In genomic region chr19:4913996-4914735, GRCh38 we compare ENCODE assay signal across 10 cellular contexts. TPM values are rescaled to one million over a fixed set of nuclear protein-coding genes. Genes with fewer than 3 reads are reported as not detected.
A peak's percentile ranks its signal among the peaks of the same experiment; 100 is the strongest.
DNase-seq lines count a peak whose midpoint lies in the region; ATAC-seq and TF ChIP-seq lines count a peak whose summit lies in the region.
"Had no signal": no experiment of that assay in that cellular context is flagged by ENCODE, and none has a peak within 500 bp of the region (broad histone marks: within the 10 kb centered on the region; RNA-seq: fewer than 3 reads in every experiment).

No MANE protein-coding gene starts in this region.

- no TSS peak for BruUV-seq in PC-9 (replicated peaks; lab: Mats Ljungman, UMichigan)

- intact Hi-C loops in PC-9 (cut with micrococcal nuclease; ENCODE audit: unreplicated experiment) (loop anchor here (5.0 to 10.0 kb wide), 2 partner anchors 58 to 199 kb away; no protein-coding TSS in a partner anchor), uterus (cut with DNase I; ENCODE audit: low total_unique reads) (no loop called here), lower leg skin (cut with DNase I; ENCODE audit: low total_unique reads) (no loop called here), prostate gland (cut with DNase I) (no loop called here)

- H3K27ac Mint-ChIP-seq in natural killer cell treated with Interleukin-12 subunit alpha and Interleukin-12 subunit beta and Interleukin-15 and Interleukin-18, amount 100 ng/mL, for 72 hours = peak overlapping the region; percentile 94 to 97

- no peak for ATAC-seq in natural killer cell treated with Interleukin-12 subunit alpha and Interleukin-12 subunit beta and Interleukin-15 and Interleukin-18, amount 100 ng/mL, for 72 hours
- ATAC-seq in GM19035 (IDR thresholded peaks at IDR 0.05; ENCODE audit: unreplicated experiment) = no peak

- peaks cover 13% of the 10 kb centered on the region for H3K36me3 Mint-ChIP-seq in natural killer cell treated with Interleukin-12 subunit alpha and Interleukin-12 subunit beta and Interleukin-15 and Interleukin-18, amount 100 ng/mL, for 72 hours

- no peaks in the 10 kb centered on the region for H3K9me3 Mint-ChIP-seq in natural killer cell treated with Interleukin-12 subunit alpha and Interleukin-12 subunit beta and Interleukin-15 and Interleukin-18, amount 100 ng/mL, for 72 hours

- CTCF ChIA-PET in PC-9 (lab: Charles Lee) = interaction anchor here (0.6 to 1.0 kb wide), 3 partner anchors 44 to 654 kb away, joined by 3 to 8 read pairs (median 8); no protein-coding TSS in a partner anchor

- 75 to 76% methylated on average over 24 of the region's 24 CpGs for WGBS in lower leg skin, 2 donors
- 79% methylated on average over 24 of the region's 24 CpGs for WGBS in prostate gland

- peaks cover 52 to 78% (median 67%) of the 10 kb centered on the region in 10 experiments for H3K4me1 ChIP-seq in BLaER1 treated with 17β-estradiol and CSF1 and Interleukin-3, amounts not matched to agents 10 nM and 100 nM
- H3K4me1 ChIP-seq in PC-9 (replicated peaks; ENCODE audit: insufficient read depth) (peaks cover 49% of the 10 kb centered on the region), uterus (peaks cover 4 to 21% of the 10 kb centered on the region in 2 donors), prostate gland (replicated peaks) (peaks cover 8% of the 10 kb centered on the region)

- POLR2A ChIA-PET in PC-9 (lab: Charles Lee; ENCODE audit: unreplicated experiment) = no interaction called here

- peak in 1 of 2 experiments; percentile 36 for DNase-seq in PC-9
- DNase-seq in amniotic epithelial cell (ENCODE audit: low read depth) = peak; percentile 20
- no peak for DNase-seq in natural killer cell treated with Interleukin-12 subunit alpha and Interleukin-12 subunit beta and Interleukin-15 and Interleukin-18, amount 100 ng/mL, for 72 hours (ENCODE audit: low spot score)
- DNase-seq in uterus = no peak
- no peak for DNase-seq in lower leg skin (ENCODE audit: low spot score in 2 of 2)
- DNase-seq in prostate gland (ENCODE audit: low spot score) = no peak
- DNase-seq: DMS79 treated with DMSO at 0.1 percent for 48 hours had no signal

- peaks cover 52 to 57% of the 10 kb centered on the region in 2 donors for H3K4me1 Mint-ChIP-seq in natural killer cell treated with Interleukin-12 subunit alpha and Interleukin-12 subunit beta and Interleukin-15 and Interleukin-18, amount 100 ng/mL, for 72 hours (ENCODE audit: low read depth in 2 of 2)

- no peak for TF ChIP-seq CTCF in PC-9 (conservative IDR thresholded peaks at IDR 0.05)
- no peak for TF ChIP-seq CTCF in uterus (IDR thresholded peaks at IDR 0.05)
- no peak for TF ChIP-seq CTCF in lower leg skin (IDR thresholded peaks at IDR 0.05)
- no peak for TF ChIP-seq CTCF in prostate gland (IDR thresholded peaks at IDR 0.05)

- H3K27ac ChIP-seq in BLaER1 treated with 17β-estradiol and CSF1 and Interleukin-3, amounts not matched to agents 10 nM and 100 nM = peak overlapping the region in 9 of 11 experiments; percentile 23 to 97 (median 93); a peak in 19 of 22 replicates
- H3K27ac ChIP-seq in PC-9 (peak overlapping the region; percentile 89), uterus (no peak overlapping the region), prostate gland (peak overlapping the region in 1 of 2 donors; percentile 27)
- H3K27ac ChIP-seq: cardiac muscle cell had no signal

- no peak for TF ChIP-seq POLR2A in uterus (IDR thresholded peaks at IDR 0.05)
- TF ChIP-seq POLR2A in lower leg skin (IDR thresholded peaks at IDR 0.05) = no peak
- TF ChIP-seq POLR2A in prostate gland (IDR thresholded peaks at IDR 0.05) = no peak

- H3K4me3 Mint-ChIP-seq in natural killer cell treated with Interleukin-12 subunit alpha and Interleukin-12 subunit beta and Interleukin-15 and Interleukin-18, amount 100 ng/mL, for 72 hours = peak overlapping the region; percentile 100

- no peaks in the 10 kb centered on the region for H3K27me3 ChIP-seq in BLaER1 treated with 17β-estradiol and CSF1 and Interleukin-3, amounts not matched to agents 10 nM and 100 nM
- H3K27me3 ChIP-seq in PC-9 (ENCODE audit: insufficient read depth, low read depth) (no peaks in the 10 kb centered on the region), uterus (no peaks in the 10 kb centered on the region), prostate gland (replicated peaks; ENCODE audit: insufficient read depth) (no peaks in the 10 kb centered on the region)
- H3K27me3 ChIP-seq: cardiac muscle cell had no signal

- no peaks in the 10 kb centered on the region for H3K9me3 ChIP-seq in BLaER1 treated with 17β-estradiol and CSF1 and Interleukin-3, amounts not matched to agents 10 nM and 100 nM (replicated peaks in 1 of 11)
- no peaks in the 10 kb centered on the region for H3K9me3 ChIP-seq in PC-9 (ENCODE audit: insufficient read depth, low read depth)
- no peaks in the 10 kb centered on the region for H3K9me3 ChIP-seq in uterus
- no peaks in the 10 kb centered on the region for H3K9me3 ChIP-seq in prostate gland

- no peaks in the 10 kb centered on the region for H3K9me2 ChIP-seq in PC-9 (ENCODE audit: insufficient read depth)

- H3K9ac ChIP-seq in BLaER1 treated with 17β-estradiol and CSF1 and Interleukin-3, amounts not matched to agents 10 nM and 100 nM = peak overlapping the region; percentile 81 to 99 (median 96); a peak in 21 of 22 replicates

- H3K36me3 ChIP-seq in BLaER1 treated with 17β-estradiol and CSF1 and Interleukin-3, amounts not matched to agents 10 nM and 100 nM = peaks cover 0 to 91% (median 79%) of the 10 kb centered on the region in 11 experiments; a peak in 17 of 22 replicates
- H3K36me3 ChIP-seq in PC-9 (ENCODE audit: low read depth) (0 out of 2 replicates have a peak, but pooled peaks cover 3% of the 10 kb centered on the region), uterus (no peaks in the 10 kb centered on the region), prostate gland (no peaks in the 10 kb centered on the region)
- H3K36me3 ChIP-seq: cardiac muscle cell had no signal

- H3K79me2 ChIP-seq in PC-9 (ENCODE audit: low read depth) = peaks cover 72% of the 10 kb centered on the region

- H3K27me3 Mint-ChIP-seq in natural killer cell treated with Interleukin-12 subunit alpha and Interleukin-12 subunit beta and Interleukin-15 and Interleukin-18, amount 100 ng/mL, for 72 hours = no peaks in the 10 kb centered on the region

- H3K4me3 ChIP-seq in BLaER1 treated with 17β-estradiol and CSF1 and Interleukin-3, amounts not matched to agents 10 nM and 100 nM = peak overlapping the region; percentile 56 to 95 (median 88)
- H3K4me3 ChIP-seq in PC-9 (no peak overlapping the region), uterus (no peak overlapping the region), lower leg skin (ENCODE audit: low read depth, poor library complexity, severe bottlenecking) (no peak overlapping the region), prostate gland (no peak overlapping the region)
- H3K4me3 ChIP-seq: cardiac muscle cell had no signal

- H3K4me2 ChIP-seq in BLaER1 treated with 17β-estradiol and CSF1 and Interleukin-3, amounts not matched to agents 10 nM and 100 nM = peak overlapping the region; percentile 87 to 100 (median 98)
- H3K4me2 ChIP-seq in PC-9 = peak overlapping the region; percentile 60

- no peak overlapping the region for H2AFZ ChIP-seq in PC-9

- H3F3A ChIP-seq in PC-9 (ENCODE audit: insufficient read depth, low read depth) = peaks cover 47% of the 10 kb centered on the region

- H4K20me1 ChIP-seq in BLaER1 treated with 17β-estradiol and CSF1 and Interleukin-3, amounts not matched to agents 10 nM and 100 nM = peaks cover 13 to 89% (median 80%) of the 10 kb centered on the region in 11 experiments
- H4K20me1 ChIP-seq in PC-9 (ENCODE audit: insufficient read depth) = no peaks in the 10 kb centered on the region

RNA-seq across cellular contexts. Expression of gene UHRF1, which starts 4.9 kb away (rescaled TPM):
- total RNA-seq in PC-9 (2021) (48.9 and 61.4 TPM in 2 replicates), uterus (10 to 100 TPM in 1 of 4 donors, under 1 TPM in 2, not detected in 1; 0.46 to 21.8 (median 0.77) TPM), lower leg skin (1 to 10 TPM in 2 of 4 donors, under 1 TPM in 2; 0.53 to 2.4 (median 1.1) TPM), prostate gland (1 to 10 TPM; 3.8 to 5.3 TPM)
- total RNA-seq in natural killer cell treated with Interleukin-12 subunit alpha and Interleukin-12 subunit beta and Interleukin-15 and Interleukin-18, amount 100 ng/mL, for 72 hours = 100 to 1,000 TPM in 1 of 2 donors, 10 to 100 TPM in 1; 75.5 to 201 TPM

RNA-seq across cellular contexts. Expression of gene ARRDC5, which starts 11.5 kb away (rescaled TPM):
- total RNA-seq in PC-9 (2021) (not detected in 2 replicates), uterus (under 1 TPM in 2 of 4 donors, not detected in 2; 0.26 to 0.70 TPM), lower leg skin (1 to 10 TPM in 1 of 4 donors, not detected in 3; 1.4 TPM), prostate gland (1 to 10 TPM in 1 of 2 donors, not detected in 1; 1.2 TPM)
- 1 to 10 TPM; 1.6 to 2.2 TPM for total RNA-seq in natural killer cell treated with Interleukin-12 subunit alpha and Interleukin-12 subunit beta and Interleukin-15 and Interleukin-18, amount 100 ng/mL, for 72 hours
- total RNA-seq: cardiac muscle cell had no signal

RNA-seq across cellular contexts. Expression of gene PLIN3, which starts 46.7 kb away (rescaled TPM):
- total RNA-seq in PC-9 (2021) = 95.9 and 104 TPM in 2 replicates
- 10 to 100 TPM; 25.1 to 34.0 TPM for total RNA-seq in natural killer cell treated with Interleukin-12 subunit alpha and Interleukin-12 subunit beta and Interleukin-15 and Interleukin-18, amount 100 ng/mL, for 72 hours
- 10 to 100 TPM; 18.7 to 60.8 (median 27.9) TPM for total RNA-seq in uterus
- 10 to 100 TPM; 59.6 to 92.3 (median 68.5) TPM for total RNA-seq in lower leg skin
- 10 to 100 TPM; 61.3 to 76.5 TPM for total RNA-seq in prostate gland

RNA-seq across cellular contexts. Expression of gene KDM4B, which starts 54.7 kb away (rescaled TPM):
- total RNA-seq in PC-9 (2021) = 17.6 and 19.5 TPM in 2 replicates
- total RNA-seq in natural killer cell treated with Interleukin-12 subunit alpha and Interleukin-12 subunit beta and Interleukin-15 and Interleukin-18, amount 100 ng/mL, for 72 hours = 10 to 100 TPM; 57.0 to 63.1 TPM
- 10 to 100 TPM; 18.4 to 94.7 (median 25.6) TPM for total RNA-seq in uterus
- 10 to 100 TPM; 40.1 to 71.4 (median 51.3) TPM for total RNA-seq in lower leg skin
- total RNA-seq in prostate gland = 100 to 1,000 TPM in 1 of 2 donors, 10 to 100 TPM in 1; 74.6 to 136 TPM

Comparison
In these comparisons a context has a peak if more than half of its experiments do, and no peak if none do; other contexts are left out.
1. H3K27ac ChIP-seq: peak in BLaER1 treated with 17β-estradiol and CSF1 and Interleukin-3, amounts not matched to agents 10 nM and 100 nM (9 of 11) and PC-9 (single experiment); none in uterus (0 of 2).
2. H3K4me3 ChIP-seq: peak in BLaER1 treated with 17β-estradiol and CSF1 and Interleukin-3, amounts not matched to agents 10 nM and 100 nM (10 of 10); none in PC-9 (single experiment), uterus (0 of 2), lower leg skin (single experiment) and prostate gland (0 of 2).